Comparison of ENCODE assay signal across 12 cellular contexts in the genomic region with DNA sequence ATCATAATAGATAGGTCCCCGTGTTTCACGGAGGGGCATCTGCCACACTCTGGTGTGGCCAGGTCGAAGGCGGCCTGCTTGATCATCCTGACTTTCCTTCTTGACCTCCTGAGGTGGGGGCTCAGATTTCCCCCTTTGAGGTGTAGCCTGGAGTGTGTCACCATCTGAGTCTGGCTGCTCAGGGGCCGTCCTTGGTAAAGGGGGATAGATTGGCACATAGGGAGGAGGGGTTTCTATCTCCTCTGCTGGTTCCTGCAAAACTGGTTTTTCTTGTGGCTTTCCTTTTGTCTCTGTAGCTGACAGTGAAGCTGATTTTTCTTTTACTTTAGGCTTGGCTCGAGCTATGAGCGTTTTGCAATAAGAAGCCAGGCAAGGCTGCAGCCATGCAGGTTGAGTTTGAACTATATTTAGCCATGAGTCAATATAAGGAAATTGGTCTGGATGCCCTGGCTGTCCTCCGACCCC. TPM values are rescaled to one million over a fixed set of nuclear protein-coding genes. Genes with fewer than 3 reads are reported as not detected.
DNase-seq lines count a peak whose midpoint lies in the region; ATAC-seq, FAIRE-seq and TF ChIP-seq lines count a peak whose summit lies in the region.
"Had no signal": no experiment of that assay in that cellular context is flagged by ENCODE, and none has a peak within 500 bp of the region (broad histone marks: within the 10 kb centered on the region; RNA-seq: fewer than 3 reads in every experiment).

No MANE protein-coding gene starts in this region.

- H3K4me3 ChIP-seq in K562: no peak overlapping the region
- H3K4me3 ChIP-seq in upper lobe of right lung: no peak overlapping the region
- H3K4me3 ChIP-seq: SJCRH30 had no signal

- H3K9me3 ChIP-seq in K562 (replicated peaks; ENCODE audit: control insufficient read depth, insufficient read depth, low read depth, low read length) (peaks cover 69% of the 10 kb centered on the region), upper lobe of right lung (peaks cover 18% of the 10 kb centered on the region)

- H4K20me1 ChIP-seq in K562 (replicated peaks; ENCODE audit: control insufficient read depth, insufficient read depth, low read length): no peaks in the 10 kb centered on the region

- H3K36me3 ChIP-seq in K562 (ENCODE audit: control insufficient read depth, insufficient read depth, low read length): peaks cover 45% of the 10 kb centered on the region
- H3K36me3 ChIP-seq in upper lobe of right lung: no peaks in the 10 kb centered on the region

- in situ Hi-C loops in K562 (cut with MboI): no loop called here

- no peak for TF ChIP-seq RAD21 in K562 (CRISPR knock-in tag; conservative IDR thresholded peaks at IDR 0.05 in 1 of 2, IDR thresholded peaks at IDR 0.05 in 1 of 2)

- intact Hi-C loops in K562 (cut with micrococcal nuclease) (loop anchor here (5.0 kb wide), 2 partner anchors 46 to 96 kb away; a partner anchor contains a TSS), upper lobe of right lung (cut with DNase I) (no loop called here)

- peaks cover 50% of the 10 kb centered on the region for H3K79me2 ChIP-seq in K562 (ENCODE audit: control insufficient read depth, insufficient read depth, low read length)

- no peak for TF ChIP-seq EP300 in K562 (IDR thresholded peaks at IDR 0.05; ENCODE audit: low read length)

- no peaks in the 10 kb centered on the region for H3K9me1 ChIP-seq in K562 (ENCODE audit: control insufficient read depth, insufficient read depth, low read length)

- no peak for TF ChIP-seq CTCF in K562 (IDR thresholded peaks at IDR 0.05 in 2 of 3, conservative IDR thresholded peaks at IDR 0.05 in 1 of 3; ENCODE audit: insufficient read depth in 2 of 3, low read depth in 1 of 3, low read length in 3 of 3)
- TF ChIP-seq CTCF in upper lobe of right lung (IDR thresholded peaks at IDR 0.05): no peak
- TF ChIP-seq CTCF in GM10266 (IDR thresholded peaks at IDR 0.05; ENCODE audit: control insufficient read depth, insufficient read depth, low read depth, missing control alignments): no peak

- ATAC-seq in K562 (no peak), upper lobe of right lung (peak; percentile 68), HG03196 (IDR thresholded peaks at IDR 0.05; ENCODE audit: unreplicated experiment) (no peak)

- TF ChIP-seq POLR2A in K562 (conservative IDR thresholded peaks at IDR 0.05): no peak

- no peak overlapping the region for H3K9ac ChIP-seq in K562 (ENCODE audit: insufficient read depth in 1 of 2, low read depth in 2 of 2, low read length in 2 of 2)

- no TSS peak for BruUV-seq in K562 (replicated peaks; lab: Mats Ljungman, UMichigan)

- H3K4me1 ChIP-seq in K562 (replicated peaks in 1 of 2; ENCODE audit: control insufficient read depth in 2 of 2, insufficient read depth in 2 of 2, low read length in 2 of 2) (peaks cover 15 to 37% of the 10 kb centered on the region in 2 experiments; a peak in 4 of 5 replicates), upper lobe of right lung (peaks cover 25% of the 10 kb centered on the region)
- H3K4me1 ChIP-seq: SJCRH30 had no signal

- no peak overlapping the region for H2AFZ ChIP-seq in K562 (ENCODE audit: low read depth, low read length)

- peak overlapping the region; percentile 96; the same call in 1 of the 3 replicates for H3K27ac ChIP-seq in K562 (ENCODE audit: extremely low read depth, low read depth, low read length)
- H3K27ac ChIP-seq in upper lobe of right lung: no peak overlapping the region
- H3K27ac ChIP-seq: SJCRH30 had no signal

- no peaks in the 10 kb centered on the region for H3K27me3 ChIP-seq in K562 (ENCODE audit: control insufficient read depth in 2 of 2, insufficient read depth in 2 of 2, low read length in 2 of 2)
- no peaks in the 10 kb centered on the region for H3K27me3 ChIP-seq in upper lobe of right lung
- H3K27me3 ChIP-seq: SJCRH30 had no signal

- peak; percentile 17 for DNase-seq in SKM-1 treated with dmso at 0.1 percent for 144 hours (lab: John Stamatoyannopoulos, UW; ENCODE audit: unreplicated experiment)
- DNase-seq in SKM-1 (lab: John Stamatoyannopoulos, UW; ENCODE audit: unreplicated experiment): no peak
- DNase-seq in K562 (ENCODE audit: extremely low read depth in 1 of 4, low spot score in 3 of 4): peak in 1 of 4 experiments; percentile 6
- peak; percentile 57 for DNase-seq in iPS-NIHi11 (ENCODE audit: low spot score)
- no peak for DNase-seq in upper lobe of right lung
- DNase-seq in GM10266 (ENCODE audit: extremely low spot score): no peak
- DNase-seq in NCI-H2081 treated with DMSO at 0.1 percent for 48 hours (lab: John Stamatoyannopoulos, UW): no peak
- DNase-seq: naive B cell; NCI-H1092 treated with DMSO at 0.1 percent for 48 hours; SJCRH30; stimulated activated CD4-positive, alpha-beta T cell treated with anti-CD3 and anti-CD28 coated beads, Interleukin-4, amount 100 ng/mL, for 24 hours had no signal

- CTCF ChIA-PET in K562 (lab: Yijun Ruan, JAX; ENCODE audit: low intra/inter-chr PET ratio): no interaction called here

- POLR2A ChIA-PET in K562 (lab: Yijun Ruan, JAX): no interaction called here

- no peak for FAIRE-seq in K562 (lab: Jason Lieb, UNC)

- no peak overlapping the region for H3K4me2 ChIP-seq in K562 (ENCODE audit: insufficient read depth, low read length)

- 84% methylated on average over 8 of the region's 8 CpGs for WGBS in K562 (ENCODE audit: insufficient coverage, low coverage, missing lambda C conversion rate)

TF ChIP-seq in K562, 482 proteins besides CTCF, POLR2A, EP300 and RAD21:
- TF ChIP-seq, protein P1, sequence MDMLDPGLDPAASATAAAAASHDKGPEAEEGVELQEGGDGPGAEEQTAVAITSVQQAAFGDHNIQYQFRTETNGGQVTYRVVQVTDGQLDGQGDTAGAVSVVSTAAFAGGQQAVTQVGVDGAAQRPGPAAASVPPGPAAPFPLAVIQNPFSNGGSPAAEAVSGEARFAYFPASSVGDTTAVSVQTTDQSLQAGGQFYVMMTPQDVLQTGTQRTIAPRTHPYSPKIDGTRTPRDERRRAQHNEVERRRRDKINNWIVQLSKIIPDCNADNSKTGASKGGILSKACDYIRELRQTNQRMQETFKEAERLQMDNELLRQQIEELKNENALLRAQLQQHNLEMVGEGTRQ (CRISPR knock-in tag; IDR thresholded peaks at IDR 0.05): 0 out of 2 replicates have a peak, but pooled peaks have one; percentile 1
- TF ChIP-seq PHF20 (IDR thresholded peaks at IDR 0.05; ENCODE audit: partially characterized antibody): no peak

RNA-seq across cellular contexts. Expression of a gene that starts 7.1 kb away (rescaled TPM):
- 13.4 and 57.5 TPM in 2 replicates for total RNA-seq in K562 (2011; cell fraction: chromatin; rRNA removed; ENCODE audit: low replicate concordance)
- 6.2 and 10.7 TPM in 2 replicates for total RNA-seq in K562 (2011; cell fraction: nucleolus; rRNA removed)
- 23.7 and 38.9 TPM in 2 replicates for total RNA-seq in K562 (2011; cell fraction: nucleoplasm; rRNA removed)
- total RNA-seq in K562 (2014; rRNA removed) (6.3 and 6.7 TPM in 2 replicates), K562 (2014; rRNA removed; fragmentation: Illumina TruSeq; extraction: Trizol) (15.5 and 17.4 TPM in 2 replicates), K562 (2015; rRNA removed; fragmentation: Illumina TruSeq; extraction: Trizol) (16.4 and 18.9 TPM in 2 replicates), K562 (2021) (8.5 and 9.3 TPM in 2 replicates), upper lobe of right lung (18.7 TPM)
- polyA plus RNA-seq in K562 (2011; rRNA removed) (14.4 and 17.8 TPM in 2 replicates), K562 (2014; fragmentation: Illumina TruSeq; extraction: Trizol) (13.3 and 17.6 TPM in 2 replicates), K562 (2014; fragmentation: Nextera tagmentation; extraction: Ambion mirVana) (1 to 10 TPM; 2.5 to 3.7 TPM), K562 (2014; rRNA removed) (12.8 and 14.1 TPM in 2 replicates)
- polyA plus RNA-seq in K562 (2011; cell fraction: cytosol; rRNA removed): 0.88 and 2.7 TPM in 2 replicates
- polyA plus RNA-seq in K562 (2011; cell fraction: nucleus; rRNA removed): 24.7 and 26.3 TPM in 2 replicates
- 7.3 and 50.4 TPM in 2 replicates for polyA plus RNA-seq in K562 (2012)
- polyA minus RNA-seq in K562 (2011; rRNA and poly(A)+ RNA removed): 13.7 and 17.5 TPM in 2 replicates
- polyA minus RNA-seq in K562 (2011; cell fraction: cytosol; rRNA and poly(A)+ RNA removed): 2.5 and 3.2 TPM in 2 replicates
- polyA minus RNA-seq in K562 (2011; cell fraction: nucleus; rRNA and poly(A)+ RNA removed): 18.8 and 29.1 TPM in 2 replicates

RNA-seq across cellular contexts. Expression of a gene that starts 8.5 kb away (rescaled TPM):
- total RNA-seq in K562 (2011; cell fraction: chromatin; rRNA removed; ENCODE audit: low replicate concordance): 63.4 and 111 TPM in 2 replicates
- total RNA-seq in K562 (2011; cell fraction: nucleolus; rRNA removed): 46.4 and 53.8 TPM in 2 replicates
- 86.2 and 152 TPM in 2 replicates for total RNA-seq in K562 (2011; cell fraction: nucleoplasm; rRNA removed)
- total RNA-seq in K562 (2014; rRNA removed) (13.9 and 15.6 TPM in 2 replicates), K562 (2014; rRNA removed; fragmentation: Illumina TruSeq; extraction: Trizol) (22.0 TPM in 2 replicates), K562 (2015; rRNA removed; fragmentation: Illumina TruSeq; extraction: Trizol) (21.2 and 23.6 TPM in 2 replicates), K562 (2021) (15.7 and 18.4 TPM in 2 replicates), upper lobe of right lung (24.9 TPM)
- polyA plus RNA-seq in K562 (2011; rRNA removed) (27.2 and 30.0 TPM in 2 replicates), K562 (2014; fragmentation: Illumina TruSeq; extraction: Trizol) (22.0 and 25.6 TPM in 2 replicates), K562 (2014; fragmentation: Nextera tagmentation; extraction: Ambion mirVana) (10 to 100 TPM; 10.2 to 13.7 TPM), K562 (2014; rRNA removed) (24.2 and 27.5 TPM in 2 replicates)
- polyA plus RNA-seq in K562 (2011; cell fraction: cytosol; rRNA removed): 6.5 and 14.5 TPM in 2 replicates
- 77.7 and 109 TPM in 2 replicates for polyA plus RNA-seq in K562 (2011; cell fraction: nucleus; rRNA removed)
- 15.4 and 70.9 TPM in 2 replicates for polyA plus RNA-seq in K562 (2012)
- polyA minus RNA-seq in K562 (2011; rRNA and poly(A)+ RNA removed): 27.6 and 30.0 TPM in 2 replicates
- 12.8 and 14.7 TPM in 2 replicates for polyA minus RNA-seq in K562 (2011; cell fraction: cytosol; rRNA and poly(A)+ RNA removed)
- 61.4 and 77.4 TPM in 2 replicates for polyA minus RNA-seq in K562 (2011; cell fraction: nucleus; rRNA and poly(A)+ RNA removed)

Comparison
In these comparisons a context has a peak if more than half of its experiments do, and no peak if none do; other contexts are left out.
1. DNase-seq: peak in SKM-1 treated with dmso at 0.1 percent for 144 hours (single experiment) and iPS-NIHi11 (single experiment); none in SKM-1 (single experiment), upper lobe of right lung (single experiment), GM10266 (single experiment) and NCI-H2081 treated with DMSO at 0.1 percent for 48 hours (single experiment).